ENCODE assay signal across 8 cellular contexts in genomic region chr12:48118491-48118890, GRCh38. TPM values are rescaled to one million over a fixed set of nuclear protein-coding genes. Genes with fewer than 3 reads are reported as not detected.
DNase-seq lines count a peak whose midpoint lies in the region; ATAC-seq and TF ChIP-seq lines count a peak whose summit lies in the region.

No MANE protein-coding gene starts in this region.

- H3K9ac ChIP-seq in smooth muscle cell (ENCODE audit: low read depth): no peak overlapping the region

- H3K4me2 ChIP-seq in smooth muscle cell: peak overlapping the region; percentile 90

- peak overlapping the region; percentile 60 for H3K4me3 ChIP-seq in RWPE2 (ENCODE audit: severe bottlenecking)
- peak overlapping the region; percentile 71 for H3K4me3 ChIP-seq in fibroblast of pulmonary artery (replicated peaks; ENCODE audit: low read depth, low read length)
- H3K4me3 ChIP-seq in smooth muscle cell: peak overlapping the region; percentile 83

- peaks cover 16% of the 10 kb centered on the region for H3K79me2 ChIP-seq in smooth muscle cell (ENCODE audit: low read depth)

- 80% methylated on average over 3 of the region's 3 CpGs for WGBS in smooth muscle cell (ENCODE audit: low lambda C conversion rate)

- no peaks in the 10 kb centered on the region for H3K9me3 ChIP-seq in RWPE2 (ENCODE audit: severe bottlenecking)
- no peaks in the 10 kb centered on the region for H3K9me3 ChIP-seq in smooth muscle cell (replicated peaks; ENCODE audit: low read depth)

- peak overlapping the region; percentile 91 for H2AFZ ChIP-seq in smooth muscle cell (ENCODE audit: low read depth)

- no peak for TF ChIP-seq CTCF in RWPE2 (IDR thresholded peaks at IDR 0.05; ENCODE audit: poor library complexity, severe bottlenecking)
- no peak for TF ChIP-seq CTCF in fibroblast of pulmonary artery (IDR thresholded peaks at IDR 0.05; ENCODE audit: low read length, missing control alignments)
- no peak for TF ChIP-seq CTCF in smooth muscle cell (IDR thresholded peaks at IDR 0.05; ENCODE audit: borderline replicate concordance, insufficient read depth, poor library complexity, severe bottlenecking)

- peaks cover 12% of the 10 kb centered on the region for H3K36me3 ChIP-seq in RWPE2 (ENCODE audit: low read depth)
- H3K36me3 ChIP-seq in smooth muscle cell (ENCODE audit: low read depth): no peaks in the 10 kb centered on the region

- ATAC-seq in RWPE2 (ENCODE audit: low read depth) (no peak), HG02981 (IDR thresholded peaks at IDR 0.05; ENCODE audit: unreplicated experiment) (no peak)

- H3K27ac ChIP-seq in RWPE2 (ENCODE audit: poor library complexity, severe bottlenecking) (no peak overlapping the region), smooth muscle cell (ENCODE audit: low read depth) (no peak overlapping the region)

- peaks cover 3% of the 10 kb centered on the region for H3K4me1 ChIP-seq in RWPE2 (ENCODE audit: insufficient read depth, poor library complexity, severe bottlenecking)
- H3K4me1 ChIP-seq in smooth muscle cell (ENCODE audit: low read depth): peaks cover 35% of the 10 kb centered on the region

- peaks cover 14% of the 10 kb centered on the region for H4K20me1 ChIP-seq in smooth muscle cell (ENCODE audit: low read depth)

- H3K27me3 ChIP-seq in RWPE2 (ENCODE audit: insufficient read depth, poor library complexity, severe bottlenecking) (no peaks in the 10 kb centered on the region), smooth muscle cell (ENCODE audit: low read depth) (no peaks in the 10 kb centered on the region)

- DNase-seq in NCI-H510A treated with DMSO at 0.1 percent for 48 hours (lab: John Stamatoyannopoulos, UW): peak; percentile 28
- DNase-seq in NCI-H510A (lab: John Stamatoyannopoulos, UW): no peak
- no peak for DNase-seq in RWPE2 (ENCODE audit: low spot score)
- DNase-seq in fibroblast of pulmonary artery (ENCODE audit: low read depth): no peak
- DNase-seq in smooth muscle cell (lab: John Stamatoyannopoulos, UW; ENCODE audit: unreplicated experiment): no peak
- DNase-seq in stimulated activated CD8-positive, alpha-beta memory T cell treated with anti-CD3 and anti-CD28 coated beads, Interleukin-4, amount 100 ng/mL, for 48 hours: no peak
- DNase-seq in HT-29 (ENCODE audit: low spot score): no peak

- no peaks in the 10 kb centered on the region for H3F3A ChIP-seq in smooth muscle cell (ENCODE audit: low read depth)

RNA-seq across cellular contexts. Expression of gene PFKM, which starts 0.7 kb away (rescaled TPM):
- total RNA-seq in smooth muscle cell: 26.6 and 35.7 TPM in 2 replicates
- polyA plus RNA-seq in smooth muscle cell: 37.1 and 38.3 TPM in 2 replicates
- 50.4 and 61.8 TPM in 2 replicates for total RNA-seq in HT-29 (2014; rRNA removed; shearing (Covaris generic))

RNA-seq across cellular contexts. Expression of gene SENP1, which starts 12.6 kb away (rescaled TPM):
- 25.8 and 36.6 TPM in 2 replicates for total RNA-seq in smooth muscle cell
- polyA plus RNA-seq in smooth muscle cell: 6.7 and 7.6 TPM in 2 replicates
- 9.4 and 10.6 TPM in 2 replicates for total RNA-seq in HT-29 (2014; rRNA removed; shearing (Covaris generic))

RNA-seq across cellular contexts. Expression of gene ASB8, which starts 38.8 kb away (rescaled TPM):
- total RNA-seq in smooth muscle cell: 26.9 and 31.1 TPM in 2 replicates
- 18.0 and 25.4 TPM in 2 replicates for polyA plus RNA-seq in smooth muscle cell
- 18.1 and 22.1 TPM in 2 replicates for total RNA-seq in HT-29 (2014; rRNA removed; shearing (Covaris generic))
